Comparison of ENCODE assay signal across 8 cellular contexts in the genomic region with DNA sequence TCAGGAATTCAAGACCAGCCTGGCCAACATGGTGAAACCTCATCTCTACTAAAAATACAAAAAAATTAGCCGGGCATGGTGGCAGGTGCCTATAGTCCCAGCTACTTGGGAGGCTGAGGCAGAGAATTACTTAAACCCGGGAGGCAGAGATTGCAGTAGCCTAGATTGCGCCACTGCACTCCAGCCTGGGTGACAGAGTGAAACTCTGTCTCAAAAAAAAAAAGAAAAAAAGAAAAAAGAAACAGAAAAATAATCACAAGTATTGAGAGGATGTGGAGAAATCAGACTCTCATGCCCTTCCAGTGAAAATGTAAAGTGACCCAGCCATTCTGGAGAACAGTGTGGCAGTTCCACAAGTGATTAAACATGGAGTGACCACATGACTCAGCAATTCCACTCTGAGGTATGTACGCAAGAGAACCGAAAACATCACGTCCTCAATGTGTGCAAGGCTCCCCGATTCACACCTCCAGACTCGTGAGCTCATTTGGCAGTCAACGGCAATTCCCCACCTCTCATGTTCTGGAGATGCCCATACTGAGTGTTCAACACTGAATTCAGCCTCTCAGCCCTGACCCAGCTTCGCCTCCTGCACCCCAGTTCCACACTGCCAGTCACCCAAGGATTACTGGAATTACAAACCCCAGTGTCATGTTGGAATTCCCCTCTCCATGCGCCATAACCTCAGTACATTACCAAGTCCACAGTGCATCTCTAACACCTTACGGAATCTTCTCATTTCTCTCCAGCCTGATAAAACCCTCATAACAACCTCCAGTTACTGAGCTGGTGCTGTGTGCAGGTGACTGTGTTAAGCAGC. TPM values are rescaled to one million over a fixed set of nuclear protein-coding genes. Genes with fewer than 3 reads are reported as not detected.
A peak's percentile ranks its signal among the peaks of the same experiment; 100 is the strongest.
DNase-seq lines count a peak whose midpoint lies in the region; ATAC-seq and TF ChIP-seq lines count a peak whose summit lies in the region.

No MANE protein-coding gene starts in this region.

- H3K4me3 ChIP-seq in choroid plexus epithelial cell (ENCODE audit: low read depth, low read length) = no peak overlapping the region

- peak; percentile 78 for ATAC-seq in Right ventricle myocardium inferior
- ATAC-seq in HG03571 (IDR thresholded peaks at IDR 0.05; ENCODE audit: unreplicated experiment) = peak; percentile 57

- intact Hi-C loops in Right ventricle myocardium inferior (cut with DNase I) (no loop called here), cardiac septum (cut with DNase I) (no loop called here)

- no peak for TF ChIP-seq CTCF in choroid plexus epithelial cell (conservative IDR thresholded peaks at IDR 0.05; ENCODE audit: low read depth, low read length)

- DNase-seq in Right ventricle myocardium inferior (ENCODE audit: missing footprints) (no peak), cardiac septum (ENCODE audit: low spot score) (no peak), choroid plexus epithelial cell (ENCODE audit: low read depth) (peak; percentile 51), iPS-NIHi11 (ENCODE audit: low spot score) (no peak), NCI-H446 treated with DMSO at 0.1 percent for 48 hours (lab: John Stamatoyannopoulos, UW) (no peak), NCI-H1092 (lab: John Stamatoyannopoulos, UW) (no peak)
- peak in 2 of 3 experiments; percentile 52 to 56 for DNase-seq in stimulated activated CD4-positive, alpha-beta T cell treated with anti-CD3 and anti-CD28 coated beads, TNF-alpha, amount 100 ng/mL, for 24 hours (ENCODE audit: low read depth in 3 of 3)

RNA-seq across cellular contexts. Expression of gene ACOX3, which starts 21.1 kb away (rescaled TPM):
- total RNA-seq in Right ventricle myocardium inferior (25.3 TPM), cardiac septum (29.3 TPM)

RNA-seq across cellular contexts. Expression of gene TRMT44, which starts 21.1 kb away (rescaled TPM):
- 9.2 TPM for total RNA-seq in Right ventricle myocardium inferior
- total RNA-seq in cardiac septum = 9.0 TPM

Comparison
In these comparisons a context has a peak if more than half of its experiments do, and no peak if none do; other contexts are left out.
1. DNase-seq: peak in choroid plexus epithelial cell (single experiment) and stimulated activated CD4-positive, alpha-beta T cell treated with anti-CD3 and anti-CD28 coated beads, TNF-alpha, amount 100 ng/mL, for 24 hours (2 of 3); none in Right ventricle myocardium inferior (single experiment), cardiac septum (single experiment), iPS-NIHi11 (single experiment), NCI-H446 treated with DMSO at 0.1 percent for 48 hours (single experiment) and NCI-H1092 (single experiment).